In genomic region chr7:111710839-111711380, GRCh38 we compare ENCODE assay signal across 23 cellular contexts.
"Had no signal": no experiment of that assay in that cellular context is flagged by ENCODE, and none has a peak within 500 bp of the region (broad histone marks: within the 10 kb centered on the region; RNA-seq: fewer than 3 reads in every experiment).

No MANE protein-coding gene starts in this region.

- H3K36me3 ChIP-seq: heart left ventricle, stomach, thoracic aorta, transverse colon had no signal

- H3K4me1 ChIP-seq: heart left ventricle, psoas muscle, stomach, transverse colon had no signal

- H3K27me3 ChIP-seq: dorsolateral prefrontal cortex, stomach, transverse colon had no signal

- H3K4me3 ChIP-seq: dorsolateral prefrontal cortex, heart left ventricle, lung, psoas muscle, stomach, thoracic aorta, transverse colon had no signal

- ATAC-seq: esophagus mucosa, heart left ventricle, left colon, left ventricle myocardium superior, psoas muscle had no signal

- H3K9me3 ChIP-seq: heart left ventricle, psoas muscle, thoracic aorta, transverse colon had no signal

- DNase-seq: cortex of kidney; dorsolateral prefrontal cortex; effector memory CD4-positive, alpha-beta T cell; heart left ventricle; hippocampal formation; left colon; left ventricle myocardium superior; mesenchymal stem cell; midbrain; naive B cell; occipital lobe; psoas muscle; small intestine; stimulated activated CD4-positive, alpha-beta T cell treated with anti-CD3 and anti-CD28 coated beads, Interleukin-12 subunit alpha, Interleukin-12 subunit beta, amount 100 ng/mL, for 4 hours; stimulated activated naive CD4-positive, alpha-beta T cell; stomach; substantia nigra; transverse colon had no signal

- FAIRE-seq: endometrium, frontal cortex, small intestine had no signal

- H3K27ac ChIP-seq: dorsolateral prefrontal cortex, heart left ventricle, psoas muscle, stomach, thoracic aorta, transverse colon had no signal
